In genomic region chr4:88008133-88008621, GRCh38 we compare ENCODE assay signal across 8 cellular contexts. TPM values are rescaled to one million over a fixed set of nuclear protein-coding genes. Genes with fewer than 3 reads are reported as not detected.
DNase-seq lines count a peak whose midpoint lies in the region; ATAC-seq and TF ChIP-seq lines count a peak whose summit lies in the region.

No MANE protein-coding gene starts in this region.

- DNase-seq in SK-N-DZ (ENCODE audit: low spot score) = peak; percentile 46
- DNase-seq in cardiac fibroblast (ENCODE audit: low read depth in 2 of 2) = peak; percentile 57 to 58
- peak; percentile 55 for DNase-seq in inferior parietal cortex (ENCODE audit: extremely low spot score)
- no peak for DNase-seq in NCI-H1048 (lab: John Stamatoyannopoulos, UW)

- peak overlapping the region; percentile 75 to 82 for H3K4me3 ChIP-seq in cardiac fibroblast (replicated peaks in 1 of 2; ENCODE audit: low read depth in 2 of 2, low read length in 2 of 2)
- H3K4me3 ChIP-seq in skeletal muscle satellite cell (ENCODE audit: low read length) = peak overlapping the region; percentile 88

- ATAC-seq in GM21360 (IDR thresholded peaks at IDR 0.05; ENCODE audit: unreplicated experiment) = peak; percentile 27
- ATAC-seq in HG03571 (IDR thresholded peaks at IDR 0.05; ENCODE audit: unreplicated experiment) = peak; percentile 35

- TF ChIP-seq CTCF in cardiac fibroblast (IDR thresholded peaks at IDR 0.05; ENCODE audit: low read depth, low read length) = no peak

- H3K4me1 ChIP-seq in ES-I3 (ENCODE audit: insufficient read depth, low read length) (peaks cover 29% of the 10 kb centered on the region), skeletal muscle satellite cell (ENCODE audit: control insufficient read depth, insufficient read depth, low read length) (peaks cover 38% of the 10 kb centered on the region)

- 0 out of 2 replicates have a peak, but pooled peaks cover 3% of the 10 kb centered on the region for H3K9me3 ChIP-seq in ES-I3 (ENCODE audit: control insufficient read depth, insufficient read depth, low read length)
- H3K9me3 ChIP-seq in skeletal muscle satellite cell (replicated peaks; ENCODE audit: low read length) = no peaks in the 10 kb centered on the region

- H3K4me2 ChIP-seq in skeletal muscle satellite cell (ENCODE audit: low read length) = peak overlapping the region; percentile 84

- H3K36me3 ChIP-seq in ES-I3 (ENCODE audit: insufficient read depth, low read length) (no peaks in the 10 kb centered on the region), skeletal muscle satellite cell (ENCODE audit: insufficient read depth, low read length) (no peaks in the 10 kb centered on the region)

- no peaks in the 10 kb centered on the region for H3K27me3 ChIP-seq in skeletal muscle satellite cell (ENCODE audit: control insufficient read depth, insufficient read depth, low read length)

- peak overlapping the region; percentile 65 for H3K9ac ChIP-seq in ES-I3 (ENCODE audit: low read depth, low read length)
- H3K9ac ChIP-seq in skeletal muscle satellite cell (ENCODE audit: low read depth, low read length) = peak overlapping the region; percentile 94

RNA-seq across cellular contexts. Expression of gene PKD2, which starts 0.7 kb away (rescaled TPM):
- 9.7 and 10.9 TPM in 2 replicates for polyA plus RNA-seq in SK-N-DZ (2014; cell fraction: cytosol; rRNA removed)
- polyA plus RNA-seq in SK-N-DZ (2014; cell fraction: nucleus; rRNA removed) = 39.9 and 41.0 TPM in 2 replicates
- total RNA-seq in skeletal muscle satellite cell (2012; rRNA removed) = 32.3 and 32.7 TPM in 2 replicates

RNA-seq across cellular contexts. Expression of gene SPP1, which starts 32.7 kb away (rescaled TPM):
- polyA plus RNA-seq in SK-N-DZ (2014; cell fraction: cytosol; rRNA removed) = not detected in 2 replicates
- polyA plus RNA-seq in SK-N-DZ (2014; cell fraction: nucleus; rRNA removed) = not detected in 2 replicates
- total RNA-seq in skeletal muscle satellite cell (2012; rRNA removed) = 2.0 and 3.5 TPM in 2 replicates
